In the genomic region with DNA sequence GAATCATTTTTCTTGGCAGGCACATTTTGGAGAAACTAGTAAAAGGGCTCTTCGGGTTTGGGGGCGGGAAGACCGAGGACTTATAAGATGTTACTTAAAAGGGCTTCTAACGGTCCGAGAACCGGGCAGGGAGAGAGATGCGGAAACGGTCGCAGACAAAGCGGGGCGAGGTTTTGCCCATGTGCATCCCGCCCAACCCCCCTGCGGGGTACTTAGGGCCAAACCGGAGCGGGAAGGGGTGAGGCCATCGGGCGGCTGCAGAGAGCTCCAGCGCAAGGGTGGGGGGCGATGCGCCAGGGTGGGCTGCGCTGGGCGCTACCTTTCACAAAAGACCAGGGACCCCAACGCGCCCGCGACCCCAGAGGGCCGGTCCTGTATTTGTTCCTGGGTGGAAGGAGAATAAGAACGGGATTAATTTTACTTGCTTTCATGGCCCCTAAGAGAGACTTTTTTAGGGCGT, we compare ENCODE assay signal across 1 cellular context.
TF ChIP-seq lines count a peak whose summit lies in the region.

No MANE protein-coding gene starts in this region.

TF ChIP-seq in K562, 482 proteins besides CTCF, POLR2A, EP300 and RAD21 (continued from another document and continues in another):
- TF ChIP-seq, protein P1, sequence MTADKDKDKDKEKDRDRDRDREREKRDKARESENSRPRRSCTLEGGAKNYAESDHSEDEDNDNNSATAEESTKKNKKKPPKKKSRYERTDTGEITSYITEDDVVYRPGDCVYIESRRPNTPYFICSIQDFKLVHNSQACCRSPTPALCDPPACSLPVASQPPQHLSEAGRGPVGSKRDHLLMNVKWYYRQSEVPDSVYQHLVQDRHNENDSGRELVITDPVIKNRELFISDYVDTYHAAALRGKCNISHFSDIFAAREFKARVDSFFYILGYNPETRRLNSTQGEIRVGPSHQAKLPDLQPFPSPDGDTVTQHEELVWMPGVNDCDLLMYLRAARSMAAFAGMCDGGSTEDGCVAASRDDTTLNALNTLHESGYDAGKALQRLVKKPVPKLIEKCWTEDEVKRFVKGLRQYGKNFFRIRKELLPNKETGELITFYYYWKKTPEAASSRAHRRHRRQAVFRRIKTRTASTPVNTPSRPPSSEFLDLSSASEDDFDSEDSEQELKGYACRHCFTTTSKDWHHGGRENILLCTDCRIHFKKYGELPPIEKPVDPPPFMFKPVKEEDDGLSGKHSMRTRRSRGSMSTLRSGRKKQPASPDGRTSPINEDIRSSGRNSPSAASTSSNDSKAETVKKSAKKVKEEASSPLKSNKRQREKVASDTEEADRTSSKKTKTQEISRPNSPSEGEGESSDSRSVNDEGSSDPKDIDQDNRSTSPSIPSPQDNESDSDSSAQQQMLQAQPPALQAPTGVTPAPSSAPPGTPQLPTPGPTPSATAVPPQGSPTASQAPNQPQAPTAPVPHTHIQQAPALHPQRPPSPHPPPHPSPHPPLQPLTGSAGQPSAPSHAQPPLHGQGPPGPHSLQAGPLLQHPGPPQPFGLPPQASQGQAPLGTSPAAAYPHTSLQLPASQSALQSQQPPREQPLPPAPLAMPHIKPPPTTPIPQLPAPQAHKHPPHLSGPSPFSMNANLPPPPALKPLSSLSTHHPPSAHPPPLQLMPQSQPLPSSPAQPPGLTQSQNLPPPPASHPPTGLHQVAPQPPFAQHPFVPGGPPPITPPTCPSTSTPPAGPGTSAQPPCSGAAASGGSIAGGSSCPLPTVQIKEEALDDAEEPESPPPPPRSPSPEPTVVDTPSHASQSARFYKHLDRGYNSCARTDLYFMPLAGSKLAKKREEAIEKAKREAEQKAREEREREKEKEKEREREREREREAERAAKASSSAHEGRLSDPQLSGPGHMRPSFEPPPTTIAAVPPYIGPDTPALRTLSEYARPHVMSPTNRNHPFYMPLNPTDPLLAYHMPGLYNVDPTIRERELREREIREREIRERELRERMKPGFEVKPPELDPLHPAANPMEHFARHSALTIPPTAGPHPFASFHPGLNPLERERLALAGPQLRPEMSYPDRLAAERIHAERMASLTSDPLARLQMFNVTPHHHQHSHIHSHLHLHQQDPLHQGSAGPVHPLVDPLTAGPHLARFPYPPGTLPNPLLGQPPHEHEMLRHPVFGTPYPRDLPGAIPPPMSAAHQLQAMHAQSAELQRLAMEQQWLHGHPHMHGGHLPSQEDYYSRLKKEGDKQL (CRISPR knock-in tag; IDR thresholded peaks at IDR 0.05; ENCODE audit: borderline replicate concordance) = no peak
- TF ChIP-seq KLF10 (CRISPR knock-in tag; IDR thresholded peaks at IDR 0.05) (no peak), CBFB (CRISPR knock-in tag; IDR thresholded peaks at IDR 0.05) (no peak), GATAD2B (IDR thresholded peaks at IDR 0.05; ENCODE audit: borderline replicate concordance) (no peak), HEY1 (CRISPR knock-in tag; IDR thresholded peaks at IDR 0.05; ENCODE audit: borderline replicate concordance) (no peak), ZNF77 (CRISPR knock-in tag; IDR thresholded peaks at IDR 0.05) (no peak), PRMT5 (CRISPR knock-in tag; IDR thresholded peaks at IDR 0.05) (peak; percentile 75; the same call in 1 of the 2 replicates), ZNF436 (CRISPR knock-in tag; IDR thresholded peaks at IDR 0.05) (no peak), ZNF174 (CRISPR knock-in tag; IDR thresholded peaks at IDR 0.05) (no peak), LCOR (CRISPR knock-in tag; IDR thresholded peaks at IDR 0.05) (no peak; the same call in 1 of the 2 replicates), TBL1XR1 (IDR thresholded peaks at IDR 0.05; ENCODE audit: low read length in 2 of 2) (no peak), POU5F1 (IDR thresholded peaks at IDR 0.05; ENCODE audit: borderline replicate concordance, low read depth, low read length, partially characterized antibody) (no peak), ETV6 (IDR thresholded peaks at IDR 0.05; ENCODE audit: borderline replicate concordance in 1 of 2, low read depth in 2 of 2, low read length in 1 of 2) (no peak), ETV6 (CRISPR knock-in tag; IDR thresholded peaks at IDR 0.05; ENCODE audit: borderline replicate concordance) (no peak), PHB2 (IDR thresholded peaks at IDR 0.05; ENCODE audit: low read depth) (no peak), ZNF696 (CRISPR knock-in tag; conservative IDR thresholded peaks at IDR 0.05) (no peak; the same call in 1 of the 2 replicates), ZNF263 (CRISPR knock-in tag; IDR thresholded peaks at IDR 0.05; ENCODE audit: borderline replicate concordance) (no peak), ZNF785 (CRISPR knock-in tag; IDR thresholded peaks at IDR 0.05) (no peak), MAZ (CRISPR knock-in tag; conservative IDR thresholded peaks at IDR 0.05 in 1 of 2, IDR thresholded peaks at IDR 0.05 in 1 of 2) (no peak), EGR1 (conservative IDR thresholded peaks at IDR 0.05) (no peak), MAFK (IDR thresholded peaks at IDR 0.05; ENCODE audit: low read length) (no peak), ZNF23 (CRISPR knock-in tag; IDR thresholded peaks at IDR 0.05) (no peak), FOSL1 (tag; conservative IDR thresholded peaks at IDR 0.05) (no peak), MCM5 (IDR thresholded peaks at IDR 0.05; ENCODE audit: low read depth) (no peak), NELFE (IDR thresholded peaks at IDR 0.05; ENCODE audit: insufficient read depth, insufficient read length) (no peak), GTF2F1 (IDR thresholded peaks at IDR 0.05; ENCODE audit: low read depth, low read length) (no peak), PHB (CRISPR knock-in tag; IDR thresholded peaks at IDR 0.05) (0 out of 2 replicates have a peak, but pooled peaks have one; percentile 19), SREBF1 (IDR thresholded peaks at IDR 0.05; ENCODE audit: borderline replicate concordance, low read depth, low read length) (no peak), CBX3 (IDR thresholded peaks at IDR 0.05; ENCODE audit: borderline replicate concordance in 1 of 2, low read length in 2 of 2) (no peak), CC2D1A (IDR thresholded peaks at IDR 0.05) (no peak), MTA3 (IDR thresholded peaks at IDR 0.05; ENCODE audit: borderline replicate concordance) (no peak), POLR2G (IDR thresholded peaks at IDR 0.05; ENCODE audit: low read depth, low read length) (peak; percentile 45; the same call in 1 of the 2 replicates), HNRNPH1 (optimal IDR thresholded peaks at IDR 0.05; ENCODE audit: low read depth, low read length) (no peak), ETV5 (CRISPR knock-in tag; IDR thresholded peaks at IDR 0.05; ENCODE audit: low read depth) (no peak; the same call in 1 of the 2 replicates), KDM5B (IDR thresholded peaks at IDR 0.05; ENCODE audit: insufficient replicate concordance, low read depth, low read length) (peak; percentile 18), CREM (IDR thresholded peaks at IDR 0.05; ENCODE audit: low read depth) (no peak), MTA1 (IDR thresholded peaks at IDR 0.05; ENCODE audit: borderline replicate concordance) (no peak), ZNF121 (CRISPR knock-in tag; conservative IDR thresholded peaks at IDR 0.05) (no peak), ATF7 (IDR thresholded peaks at IDR 0.05) (no peak), SIX5 (IDR thresholded peaks at IDR 0.05; ENCODE audit: borderline replicate concordance in 1 of 2, insufficient read depth in 1 of 2, low read depth in 1 of 2, low read length in 2 of 2) (no peak), FOXJ3 (CRISPR knock-in tag; IDR thresholded peaks at IDR 0.05) (no peak), JUNB (CRISPR knock-in tag; conservative IDR thresholded peaks at IDR 0.05) (no peak), RUNX1 (IDR thresholded peaks at IDR 0.05; ENCODE audit: low read depth) (no peak), EP400 (IDR thresholded peaks at IDR 0.05) (peak; percentile 60)
- TF ChIP-seq, protein P2, sequence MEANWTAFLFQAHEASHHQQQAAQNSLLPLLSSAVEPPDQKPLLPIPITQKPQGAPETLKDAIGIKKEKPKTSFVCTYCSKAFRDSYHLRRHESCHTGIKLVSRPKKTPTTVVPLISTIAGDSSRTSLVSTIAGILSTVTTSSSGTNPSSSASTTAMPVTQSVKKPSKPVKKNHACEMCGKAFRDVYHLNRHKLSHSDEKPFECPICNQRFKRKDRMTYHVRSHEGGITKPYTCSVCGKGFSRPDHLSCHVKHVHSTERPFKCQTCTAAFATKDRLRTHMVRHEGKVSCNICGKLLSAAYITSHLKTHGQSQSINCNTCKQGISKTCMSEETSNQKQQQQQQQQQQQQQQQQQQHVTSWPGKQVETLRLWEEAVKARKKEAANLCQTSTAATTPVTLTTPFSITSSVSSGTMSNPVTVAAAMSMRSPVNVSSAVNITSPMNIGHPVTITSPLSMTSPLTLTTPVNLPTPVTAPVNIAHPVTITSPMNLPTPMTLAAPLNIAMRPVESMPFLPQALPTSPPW (CRISPR knock-in tag; IDR thresholded peaks at IDR 0.05) = no peak
- TF ChIP-seq, protein P3, sequence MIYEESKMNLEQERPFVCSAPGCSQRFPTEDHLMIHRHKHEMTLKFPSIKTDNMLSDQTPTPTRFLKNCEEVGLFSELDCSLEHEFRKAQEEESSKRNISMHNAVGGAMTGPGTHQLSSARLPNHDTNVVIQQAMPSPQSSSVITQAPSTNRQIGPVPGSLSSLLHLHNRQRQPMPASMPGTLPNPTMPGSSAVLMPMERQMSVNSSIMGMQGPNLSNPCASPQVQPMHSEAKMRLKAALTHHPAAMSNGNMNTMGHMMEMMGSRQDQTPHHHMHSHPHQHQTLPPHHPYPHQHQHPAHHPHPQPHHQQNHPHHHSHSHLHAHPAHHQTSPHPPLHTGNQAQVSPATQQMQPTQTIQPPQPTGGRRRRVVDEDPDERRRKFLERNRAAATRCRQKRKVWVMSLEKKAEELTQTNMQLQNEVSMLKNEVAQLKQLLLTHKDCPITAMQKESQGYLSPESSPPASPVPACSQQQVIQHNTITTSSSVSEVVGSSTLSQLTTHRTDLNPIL (CRISPR knock-in tag; IDR thresholded peaks at IDR 0.05) = peak; percentile 19; the same call in 1 of the 2 replicates
- TF ChIP-seq, protein P4, sequence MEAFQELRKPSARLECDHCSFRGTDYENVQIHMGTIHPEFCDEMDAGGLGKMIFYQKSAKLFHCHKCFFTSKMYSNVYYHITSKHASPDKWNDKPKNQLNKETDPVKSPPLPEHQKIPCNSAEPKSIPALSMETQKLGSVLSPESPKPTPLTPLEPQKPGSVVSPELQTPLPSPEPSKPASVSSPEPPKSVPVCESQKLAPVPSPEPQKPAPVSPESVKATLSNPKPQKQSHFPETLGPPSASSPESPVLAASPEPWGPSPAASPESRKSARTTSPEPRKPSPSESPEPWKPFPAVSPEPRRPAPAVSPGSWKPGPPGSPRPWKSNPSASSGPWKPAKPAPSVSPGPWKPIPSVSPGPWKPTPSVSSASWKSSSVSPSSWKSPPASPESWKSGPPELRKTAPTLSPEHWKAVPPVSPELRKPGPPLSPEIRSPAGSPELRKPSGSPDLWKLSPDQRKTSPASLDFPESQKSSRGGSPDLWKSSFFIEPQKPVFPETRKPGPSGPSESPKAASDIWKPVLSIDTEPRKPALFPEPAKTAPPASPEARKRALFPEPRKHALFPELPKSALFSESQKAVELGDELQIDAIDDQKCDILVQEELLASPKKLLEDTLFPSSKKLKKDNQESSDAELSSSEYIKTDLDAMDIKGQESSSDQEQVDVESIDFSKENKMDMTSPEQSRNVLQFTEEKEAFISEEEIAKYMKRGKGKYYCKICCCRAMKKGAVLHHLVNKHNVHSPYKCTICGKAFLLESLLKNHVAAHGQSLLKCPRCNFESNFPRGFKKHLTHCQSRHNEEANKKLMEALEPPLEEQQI (IDR thresholded peaks at IDR 0.05) = no peak
- TF ChIP-seq, protein P5, sequence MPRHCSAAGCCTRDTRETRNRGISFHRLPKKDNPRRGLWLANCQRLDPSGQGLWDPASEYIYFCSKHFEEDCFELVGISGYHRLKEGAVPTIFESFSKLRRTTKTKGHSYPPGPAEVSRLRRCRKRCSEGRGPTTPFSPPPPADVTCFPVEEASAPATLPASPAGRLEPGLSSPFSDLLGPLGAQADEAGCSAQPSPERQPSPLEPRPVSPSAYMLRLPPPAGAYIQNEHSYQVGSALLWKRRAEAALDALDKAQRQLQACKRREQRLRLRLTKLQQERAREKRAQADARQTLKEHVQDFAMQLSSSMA (CRISPR knock-in tag; IDR thresholded peaks at IDR 0.05) = no peak
- TF ChIP-seq, protein P6, sequence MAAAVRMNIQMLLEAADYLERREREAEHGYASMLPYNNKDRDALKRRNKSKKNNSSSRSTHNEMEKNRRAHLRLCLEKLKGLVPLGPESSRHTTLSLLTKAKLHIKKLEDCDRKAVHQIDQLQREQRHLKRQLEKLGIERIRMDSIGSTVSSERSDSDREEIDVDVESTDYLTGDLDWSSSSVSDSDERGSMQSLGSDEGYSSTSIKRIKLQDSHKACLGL (CRISPR knock-in tag; IDR thresholded peaks at IDR 0.05; ENCODE audit: borderline replicate concordance, poor library complexity, severe bottlenecking) = no peak
- TF ChIP-seq, protein P7, sequence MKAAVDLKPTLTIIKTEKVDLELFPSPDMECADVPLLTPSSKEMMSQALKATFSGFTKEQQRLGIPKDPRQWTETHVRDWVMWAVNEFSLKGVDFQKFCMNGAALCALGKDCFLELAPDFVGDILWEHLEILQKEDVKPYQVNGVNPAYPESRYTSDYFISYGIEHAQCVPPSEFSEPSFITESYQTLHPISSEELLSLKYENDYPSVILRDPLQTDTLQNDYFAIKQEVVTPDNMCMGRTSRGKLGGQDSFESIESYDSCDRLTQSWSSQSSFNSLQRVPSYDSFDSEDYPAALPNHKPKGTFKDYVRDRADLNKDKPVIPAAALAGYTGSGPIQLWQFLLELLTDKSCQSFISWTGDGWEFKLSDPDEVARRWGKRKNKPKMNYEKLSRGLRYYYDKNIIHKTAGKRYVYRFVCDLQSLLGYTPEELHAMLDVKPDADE (conservative IDR thresholded peaks at IDR 0.05; ENCODE audit: control insufficient read depth, low read depth, low read length) = peak; percentile 69
- TF ChIP-seq, protein P8, sequence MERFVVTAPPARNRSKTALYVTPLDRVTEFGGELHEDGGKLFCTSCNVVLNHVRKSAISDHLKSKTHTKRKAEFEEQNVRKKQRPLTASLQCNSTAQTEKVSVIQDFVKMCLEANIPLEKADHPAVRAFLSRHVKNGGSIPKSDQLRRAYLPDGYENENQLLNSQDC (CRISPR knock-in tag; IDR thresholded peaks at IDR 0.05) = peak; percentile 56; the same call in 1 of the 2 replicates
- TF ChIP-seq, protein P9, sequence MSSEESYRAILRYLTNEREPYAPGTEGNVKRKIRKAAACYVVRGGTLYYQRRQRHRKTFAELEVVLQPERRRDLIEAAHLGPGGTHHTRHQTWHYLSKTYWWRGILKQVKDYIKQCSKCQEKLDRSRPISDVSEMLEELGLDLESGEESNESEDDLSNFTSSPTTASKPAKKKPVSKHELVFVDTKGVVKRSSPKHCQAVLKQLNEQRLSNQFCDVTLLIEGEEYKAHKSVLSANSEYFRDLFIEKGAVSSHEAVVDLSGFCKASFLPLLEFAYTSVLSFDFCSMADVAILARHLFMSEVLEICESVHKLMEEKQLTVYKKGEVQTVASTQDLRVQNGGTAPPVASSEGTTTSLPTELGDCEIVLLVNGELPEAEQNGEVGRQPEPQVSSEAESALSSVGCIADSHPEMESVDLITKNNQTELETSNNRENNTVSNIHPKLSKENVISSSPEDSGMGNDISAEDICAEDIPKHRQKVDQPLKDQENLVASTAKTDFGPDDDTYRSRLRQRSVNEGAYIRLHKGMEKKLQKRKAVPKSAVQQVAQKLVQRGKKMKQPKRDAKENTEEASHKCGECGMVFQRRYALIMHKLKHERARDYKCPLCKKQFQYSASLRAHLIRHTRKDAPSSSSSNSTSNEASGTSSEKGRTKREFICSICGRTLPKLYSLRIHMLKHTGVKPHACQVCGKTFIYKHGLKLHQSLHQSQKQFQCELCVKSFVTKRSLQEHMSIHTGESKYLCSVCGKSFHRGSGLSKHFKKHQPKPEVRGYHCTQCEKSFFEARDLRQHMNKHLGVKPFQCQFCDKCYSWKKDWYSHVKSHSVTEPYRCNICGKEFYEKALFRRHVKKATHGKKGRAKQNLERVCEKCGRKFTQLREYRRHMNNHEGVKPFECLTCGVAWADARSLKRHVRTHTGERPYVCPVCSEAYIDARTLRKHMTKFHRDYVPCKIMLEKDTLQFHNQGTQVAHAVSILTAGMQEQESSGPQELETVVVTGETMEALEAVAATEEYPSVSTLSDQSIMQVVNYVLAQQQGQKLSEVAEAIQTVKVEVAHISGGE (CRISPR knock-in tag; IDR thresholded peaks at IDR 0.05) = no peak
